ENCODE assay signal across 9 cellular contexts in genomic region chr1:183279835-183280234, GRCh38.
DNase-seq lines count a peak whose midpoint lies in the region; ATAC-seq, FAIRE-seq and TF ChIP-seq lines count a peak whose summit lies in the region.
"Had no signal": no experiment of that assay in that cellular context is flagged by ENCODE, and none has a peak within 500 bp of the region (broad histone marks: within the 10 kb centered on the region; RNA-seq: fewer than 3 reads in every experiment).

No MANE protein-coding gene starts in this region.

- no peak for FAIRE-seq in astrocyte (lab: Jason Lieb, UNC)
- FAIRE-seq: pancreas had no signal

- H3K4me3 Mint-ChIP-seq in astrocyte (ENCODE audit: unreplicated experiment) = no peak overlapping the region

- H3K9me3 ChIP-seq in astrocyte (ENCODE audit: insufficient read depth, low read depth, low read length) (no peaks in the 10 kb centered on the region), iPS-20b (ENCODE audit: insufficient read depth, low read depth, low read length) (no peaks in the 10 kb centered on the region), spleen (no peaks in the 10 kb centered on the region)
- H3K9me3 ChIP-seq: pancreas had no signal

- H3K27me3 ChIP-seq in HL-60 (ENCODE audit: insufficient read depth, poor library complexity, severe bottlenecking) (no peaks in the 10 kb centered on the region), astrocyte (ENCODE audit: insufficient read depth, low read length) (no peaks in the 10 kb centered on the region), iPS-20b (ENCODE audit: insufficient read depth, low read length) (no peaks in the 10 kb centered on the region), spleen (replicated peaks in 1 of 7) (peaks cover 0 to 11% (median 0%) of the 10 kb centered on the region in 7 donors)
- H3K27me3 ChIP-seq: pancreas had no signal

- no peak overlapping the region for H3K4me3 ChIP-seq in HL-60 (replicated peaks; ENCODE audit: insufficient read depth, low read length)
- H3K4me3 ChIP-seq in astrocyte (ENCODE audit: insufficient read depth, low read depth, low read length) = no peak overlapping the region
- H3K4me3 ChIP-seq in iPS-20b (ENCODE audit: low read length) = no peak overlapping the region
- H3K4me3 ChIP-seq in spleen = peak overlapping the region in 1 of 8 donors; percentile 14
- no peak overlapping the region for H3K4me3 ChIP-seq in coronary artery
- H3K4me3 ChIP-seq: pancreas had no signal

- DNase-seq in HL-60 (ENCODE audit: low read depth in 1 of 2, low spot score in 1 of 2) (peak; percentile 92 to 96), astrocyte (ENCODE audit: low read depth) (peak; percentile 78), spleen (peak; percentile 90), kidney glomerular epithelial cell (lab: John Stamatoyannopoulos, UW) (no peak), coronary artery (ENCODE audit: low spot score) (no peak)
- DNase-seq in activated CD4-positive, alpha-beta T cell treated with anti-CD3 and anti-CD28 coated beads, Interleukin-2, amount 50 U/mL, for 1 hour = no peak
- DNase-seq: pancreas had no signal

- H4K20me1 ChIP-seq in astrocyte (ENCODE audit: insufficient read depth, low read length) = no peaks in the 10 kb centered on the region

- peak overlapping the region; percentile 70 for H3K4me2 ChIP-seq in astrocyte (ENCODE audit: low read length)

- no peak for ATAC-seq in HG03432 (IDR thresholded peaks at IDR 0.05; ENCODE audit: unreplicated experiment)

- H3K9me3 Mint-ChIP-seq in astrocyte (ENCODE audit: unreplicated experiment) = no peaks in the 10 kb centered on the region

- intact Hi-C loops in spleen (cut with DNase I; ENCODE audit: low total_unique reads) = no loop called here

- no peak for TF ChIP-seq CTCF in HL-60 (IDR thresholded peaks at IDR 0.05; ENCODE audit: insufficient read depth, low read length)
- no peak for TF ChIP-seq CTCF in astrocyte (IDR thresholded peaks at IDR 0.05; ENCODE audit: insufficient read depth, low read depth, low read length)
- no peak for TF ChIP-seq CTCF in spleen (IDR thresholded peaks at IDR 0.05 in 8 of 11, conservative IDR thresholded peaks at IDR 0.05 in 3 of 11)
- no peak for TF ChIP-seq CTCF in coronary artery (IDR thresholded peaks at IDR 0.05)

- H3K79me2 ChIP-seq in astrocyte (ENCODE audit: insufficient read depth, low read length) = no peaks in the 10 kb centered on the region

- TF ChIP-seq POLR2A in spleen (IDR thresholded peaks at IDR 0.05) = no peak

- H3K36me3 Mint-ChIP-seq in astrocyte (ENCODE audit: low read depth, unreplicated experiment) = no peaks in the 10 kb centered on the region

- peak overlapping the region; percentile 28 for H3K27ac Mint-ChIP-seq in astrocyte (ENCODE audit: unreplicated experiment)

- H3K27ac ChIP-seq in HL-60 (replicated peaks) = peak overlapping the region; percentile 93
- H3K27ac ChIP-seq in astrocyte (ENCODE audit: low read depth, low read length) = peak overlapping the region; percentile 96
- peak overlapping the region; percentile 2 for H3K27ac ChIP-seq in iPS-20b (ENCODE audit: low read length)
- H3K27ac ChIP-seq in spleen = peak overlapping the region in 7 of 8 donors; percentile 61 to 89 (median 78)
- H3K27ac ChIP-seq in coronary artery = peak overlapping the region in 1 of 2 donors; percentile 68

- 58 to 91% (median 69%) methylated on average over 6 of the region's 6 CpGs for WGBS in spleen, 5 donors

- H3K4me1 Mint-ChIP-seq in astrocyte (ENCODE audit: low read depth, unreplicated experiment) = peaks cover 22% of the 10 kb centered on the region

- no peaks in the 10 kb centered on the region for H3K36me3 ChIP-seq in astrocyte (ENCODE audit: insufficient read depth, low read length)
- no peaks in the 10 kb centered on the region for H3K36me3 ChIP-seq in iPS-20b (ENCODE audit: insufficient read depth, low read depth, low read length)
- no peaks in the 10 kb centered on the region for H3K36me3 ChIP-seq in spleen
- H3K36me3 ChIP-seq: pancreas had no signal

- peaks cover 11% of the 10 kb centered on the region for H3K27me3 Mint-ChIP-seq in astrocyte (ENCODE audit: low read depth, unreplicated experiment)

- H2AFZ ChIP-seq in astrocyte (ENCODE audit: low read depth, low read length) = peak overlapping the region; percentile 69

- H3K4me1 ChIP-seq in astrocyte (ENCODE audit: insufficient read depth, low read length) (peaks cover 29% of the 10 kb centered on the region), iPS-20b (ENCODE audit: insufficient read depth, low read length) (peaks cover 14% of the 10 kb centered on the region), spleen (peaks cover 0 to 40% (median 3%) of the 10 kb centered on the region in 6 donors)

- peak overlapping the region; percentile 76 for H3K9ac ChIP-seq in astrocyte (ENCODE audit: low read length)
- H3K9ac ChIP-seq in iPS-20b (ENCODE audit: low read depth, low read length) = no peak overlapping the region

Comparison
In these comparisons a context has a peak if more than half of its experiments do, and no peak if none do; other contexts are left out.
1. DNase-seq: peak in HL-60 (2 of 2), astrocyte (single experiment) and spleen (single experiment); none in kidney glomerular epithelial cell (single experiment), coronary artery (single experiment) and activated CD4-positive, alpha-beta T cell treated with anti-CD3 and anti-CD28 coated beads, Interleukin-2, amount 50 U/mL, for 1 hour (single experiment).